Comparison of ENCODE assay signal across 12 cellular contexts in the genomic region with DNA sequence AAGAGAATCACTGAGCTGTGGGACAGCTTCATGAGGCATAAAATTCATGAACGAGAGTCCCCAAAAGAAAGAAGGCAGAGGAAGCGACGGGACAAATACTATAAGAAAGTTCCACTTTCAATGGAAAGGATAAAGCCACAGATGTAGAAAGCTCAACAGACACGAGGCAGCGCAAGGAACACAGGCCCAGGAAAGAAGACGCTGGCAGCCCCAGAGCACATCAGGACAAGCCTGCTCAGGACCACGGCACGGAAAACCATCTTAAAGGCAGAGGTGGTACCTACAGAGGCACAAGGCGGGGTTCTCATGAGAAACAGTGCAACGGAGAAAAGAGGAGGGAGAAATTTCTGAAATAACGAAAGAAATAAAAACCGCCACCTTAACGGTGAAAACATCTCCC.
DNase-seq lines count a peak whose midpoint lies in the region; ATAC-seq and TF ChIP-seq lines count a peak whose summit lies in the region.
"Had no signal": no experiment of that assay in that cellular context is flagged by ENCODE, and none has a peak within 500 bp of the region (broad histone marks: within the 10 kb centered on the region; RNA-seq: fewer than 3 reads in every experiment).

No MANE protein-coding gene starts in this region.

- H3K27ac Mint-ChIP-seq in activated naive CD4-positive, alpha-beta T cell treated with anti-CD3 and anti-CD28 coated beads, Interleukin-2, amount 50 U/mL, for 24 hours = peak overlapping the region; percentile 1
- H3K27ac Mint-ChIP-seq in activated naive CD4-positive, alpha-beta T cell treated with anti-CD3 and anti-CD28 coated beads, Interleukin-2, amount 10 ng/mL, durations not matched to agents 7 days and 5 days = no peak overlapping the region
- peak overlapping the region; percentile 40 to 60 for H3K27ac Mint-ChIP-seq in stimulated activated naive CD8-positive, alpha-beta T cell treated with anti-CD3 and anti-CD28 coated beads, Interleukin-15, amount 100 ng/mL, for 72 hours
- H3K27ac Mint-ChIP-seq in nephron progenitor cell = peak overlapping the region; percentile 62

- peaks cover 33% of the 10 kb centered on the region for H3K36me3 Mint-ChIP-seq in activated naive CD4-positive, alpha-beta T cell treated with anti-CD3 and anti-CD28 coated beads, Interleukin-2, amount 50 U/mL, for 24 hours
- H3K36me3 Mint-ChIP-seq in activated naive CD4-positive, alpha-beta T cell treated with anti-CD3 and anti-CD28 coated beads, Interleukin-2, amount 10 ng/mL, durations not matched to agents 7 days and 5 days = peaks cover 38% of the 10 kb centered on the region
- H3K36me3 Mint-ChIP-seq in nephron progenitor cell (ENCODE audit: low read depth) = peaks cover 51% of the 10 kb centered on the region

- H3K27me3 Mint-ChIP-seq in activated naive CD4-positive, alpha-beta T cell treated with anti-CD3 and anti-CD28 coated beads, Interleukin-2, amount 50 U/mL, for 24 hours = no peaks in the 10 kb centered on the region
- H3K27me3 Mint-ChIP-seq in activated naive CD4-positive, alpha-beta T cell treated with anti-CD3 and anti-CD28 coated beads, Interleukin-2, amount 10 ng/mL, durations not matched to agents 7 days and 5 days = peaks cover 5% of the 10 kb centered on the region
- H3K27me3 Mint-ChIP-seq in stimulated activated naive CD8-positive, alpha-beta T cell treated with anti-CD3 and anti-CD28 coated beads, Interleukin-15, amount 100 ng/mL, for 72 hours = no peaks in the 10 kb centered on the region
- H3K27me3 Mint-ChIP-seq in nephron progenitor cell (ENCODE audit: low read depth, poor library complexity) = no peaks in the 10 kb centered on the region
- H3K27me3 Mint-ChIP-seq: CD4-positive, CD25-positive, alpha-beta regulatory T cell had no signal

- no peaks in the 10 kb centered on the region for H3K36me3 ChIP-seq in HAP-1 (replicated peaks)

- H3K27me3 ChIP-seq in HAP-1 (ENCODE audit: low read depth) = no peaks in the 10 kb centered on the region

- H3K9me3 Mint-ChIP-seq in activated naive CD4-positive, alpha-beta T cell treated with anti-CD3 and anti-CD28 coated beads, Interleukin-2, amount 50 U/mL, for 24 hours = no peaks in the 10 kb centered on the region
- peaks cover 43% of the 10 kb centered on the region for H3K9me3 Mint-ChIP-seq in activated naive CD4-positive, alpha-beta T cell treated with anti-CD3 and anti-CD28 coated beads, Interleukin-2, amount 10 ng/mL, durations not matched to agents 7 days and 5 days
- peaks cover 35 to 49% of the 10 kb centered on the region in 2 donors for H3K9me3 Mint-ChIP-seq in stimulated activated naive CD8-positive, alpha-beta T cell treated with anti-CD3 and anti-CD28 coated beads, Interleukin-15, amount 100 ng/mL, for 72 hours
- peaks cover 25% of the 10 kb centered on the region for H3K9me3 Mint-ChIP-seq in nephron progenitor cell

- ATAC-seq in stimulated activated naive CD8-positive, alpha-beta T cell treated with anti-CD3 and anti-CD28 coated beads, Interleukin-15, amount 100 ng/mL, for 72 hours = no peak
- ATAC-seq in stimulated activated naive CD8-positive, alpha-beta T cell treated with anti-CD3 and anti-CD28 coated beads, Interleukin-15, Interleukin-2, amounts not matched to agents 100 U/mL and 50 U/mL, for 24 hours = no peak
- ATAC-seq: GM12878, HCT116 had no signal

- CTCF ChIA-PET in activated naive CD4-positive, alpha-beta T cell treated with anti-CD3 and anti-CD28 coated beads, Interleukin-2, amount 10 ng/mL, durations not matched to agents 7 days and 5 days (lab: Charles Lee) = no interaction called here

- peaks cover 13% of the 10 kb centered on the region for H3K4me1 Mint-ChIP-seq in activated naive CD4-positive, alpha-beta T cell treated with anti-CD3 and anti-CD28 coated beads, Interleukin-2, amount 50 U/mL, for 24 hours
- H3K4me1 Mint-ChIP-seq in activated naive CD4-positive, alpha-beta T cell treated with anti-CD3 and anti-CD28 coated beads, Interleukin-2, amount 10 ng/mL, durations not matched to agents 7 days and 5 days = peaks cover 3% of the 10 kb centered on the region
- peaks cover 18% of the 10 kb centered on the region for H3K4me1 Mint-ChIP-seq in stimulated activated naive CD8-positive, alpha-beta T cell treated with anti-CD3 and anti-CD28 coated beads, Interleukin-15, amount 100 ng/mL, for 72 hours
- peaks cover 16% of the 10 kb centered on the region for H3K4me1 Mint-ChIP-seq in nephron progenitor cell

- H3K4me3 ChIP-seq in HAP-1 = no peak overlapping the region
- H3K4me3 ChIP-seq: BLaER1 treated with 17β-estradiol and CSF1 and Interleukin-3, amounts not matched to agents 10 nM and 100 nM; GM12878 had no signal

- no peaks in the 10 kb centered on the region for H3K9me3 ChIP-seq in HAP-1

- H3K4me1 ChIP-seq in HAP-1 = no peaks in the 10 kb centered on the region
- H3K4me1 ChIP-seq: BLaER1 treated with 17β-estradiol and CSF1 and Interleukin-3, amounts not matched to agents 10 nM and 100 nM had no signal

- DNase-seq in activated naive CD4-positive, alpha-beta T cell treated with anti-CD3 and anti-CD28 coated beads, Interleukin-2, amount 10 ng/mL, durations not matched to agents 7 days and 5 days = no peak
- DNase-seq in stimulated activated naive CD8-positive, alpha-beta T cell treated with anti-CD3 and anti-CD28 coated beads, Interleukin-15, amount 100 ng/mL, for 72 hours = no peak
- no peak for DNase-seq in stimulated activated naive CD8-positive, alpha-beta T cell treated with anti-CD3 and anti-CD28 coated beads, Interleukin-15, Interleukin-2, amounts not matched to agents 100 U/mL and 50 U/mL, for 24 hours
- DNase-seq in nephron progenitor cell (no peak), NCI-H1048 (lab: John Stamatoyannopoulos, UW) (no peak), HAP-1 (ENCODE audit: low spot score in 2 of 2) (no peak)
- DNase-seq: 8988T; CD4-positive, CD25-positive, alpha-beta regulatory T cell had no signal

- in situ Hi-C loops in HAP-1 (cut with MboI; ENCODE audit: low sequenced_read_pairs) = no loop called here

- H3K4me3 Mint-ChIP-seq in activated naive CD4-positive, alpha-beta T cell treated with anti-CD3 and anti-CD28 coated beads, Interleukin-2, amount 50 U/mL, for 24 hours = no peak overlapping the region
- no peak overlapping the region for H3K4me3 Mint-ChIP-seq in activated naive CD4-positive, alpha-beta T cell treated with anti-CD3 and anti-CD28 coated beads, Interleukin-2, amount 10 ng/mL, durations not matched to agents 7 days and 5 days
- H3K4me3 Mint-ChIP-seq in stimulated activated naive CD8-positive, alpha-beta T cell treated with anti-CD3 and anti-CD28 coated beads, Interleukin-15, amount 100 ng/mL, for 72 hours = no peak overlapping the region
- H3K4me3 Mint-ChIP-seq in nephron progenitor cell = no peak overlapping the region

- TF ChIP-seq CTCF in nephron progenitor cell (IDR thresholded peaks at IDR 0.05) = no peak
